Comparison of ENCODE assay signal across 38 cellular contexts in genomic region chr10:1591045-1591444, GRCh38.
"Had no signal": no experiment of that assay in that cellular context is flagged by ENCODE, and none has a peak within 500 bp of the region (broad histone marks: within the 10 kb centered on the region; RNA-seq: fewer than 3 reads in every experiment).

No MANE protein-coding gene starts in this region.

- H3K4me3 Mint-ChIP-seq: activated B cell treated with CpG ODN at 0.5 μM for 24 hours; activated CD4-positive, alpha-beta memory T cell treated with anti-CD3 and anti-CD28 coated beads for 36 hours; activated CD4-positive, alpha-beta T cell treated with anti-CD3 and anti-CD28 coated beads, Interleukin-2, amount 10 ng/mL, durations not matched to agents 24 days and 14 days; activated CD8-positive, alpha-beta T cell treated with anti-CD3 and anti-CD28 coated beads for 36 hours; activated naive CD4-positive, alpha-beta T cell treated with anti-CD3 and anti-CD28 coated beads for 36 hours; activated naive CD8-positive, alpha-beta T cell treated with anti-CD3 and anti-CD28 coated beads, Interleukin-2, amount 10 ng/mL, durations not matched to agents 7 days and 5 days; activated naive CD8-positive, alpha-beta T cell treated with anti-CD3 and anti-CD28 coated beads, Interleukin-2, amount 50 U/mL, for 24 hours; activated T-cell treated with anti-CD3 and anti-CD28 coated beads, Interleukin-2, amount 50 U/mL, for 4 hours; activated T-cell treated with anti-CD3 and anti-CD28 coated beads, Interleukin-2, amount 50 U/mL, for 72 hours; activated T-helper 1 cell treated with anti-CD3 and anti-CD28 coated beads, Interleukin-12 subunit alpha, Interleukin-12 subunit beta, Interleukin-2, Interleukin-4 antibody, amounts not matched to agents 30 ng/mL and 10 ng/mL and 1 ng/mL, durations not matched to agents 14 hours and 24 hours and 36 hours; activated T-helper 17 cell treated with anti-CD3 and anti-CD28 coated beads, Interleukin-2, amount 50 U/mL, for 72 hours; brain; T-helper 1 cell treated with Interleukin-12 subunit alpha and Interleukin-12 subunit beta and Interleukin-4 antibody, amounts not matched to agents 30 μg/mL and 1 μg/mL, for 36 hours; T-helper 2 cell treated with Interferon-gamma antibody and Interleukin-4, amounts not matched to agents 5 μg/mL and 100 μg/mL, for 36 hours had no signal

- H3K9me3 Mint-ChIP-seq: activated CD4-positive, alpha-beta T cell treated with anti-CD3 and anti-CD28 coated beads, Interleukin-2, amount 10 ng/mL, durations not matched to agents 24 days and 14 days; activated T-helper 1 cell treated with anti-CD3 and anti-CD28 coated beads, Interleukin-12 subunit alpha, Interleukin-12 subunit beta, Interleukin-2, Interleukin-4 antibody, amounts not matched to agents 30 ng/mL and 10 ng/mL and 1 ng/mL, durations not matched to agents 14 hours and 24 hours and 36 hours; T-helper 2 cell treated with Interferon-gamma antibody and Interleukin-4, amounts not matched to agents 5 μg/mL and 100 μg/mL, for 36 hours had no signal

- H3K27ac ChIP-seq: ascending aorta, cardiac muscle cell, VCaP had no signal

- H3K27ac Mint-ChIP-seq: activated B cell treated with CpG ODN at 0.5 μM for 24 hours; activated CD4-positive, alpha-beta memory T cell treated with anti-CD3 and anti-CD28 coated beads for 36 hours; activated CD4-positive, alpha-beta T cell treated with anti-CD3 and anti-CD28 coated beads, Interleukin-2, amount 10 ng/mL, durations not matched to agents 24 days and 14 days; activated CD8-positive, alpha-beta T cell treated with anti-CD3 and anti-CD28 coated beads for 36 hours; activated naive CD4-positive, alpha-beta T cell treated with anti-CD3 and anti-CD28 coated beads for 36 hours; activated naive CD4-positive, alpha-beta T cell treated with anti-CD3 and anti-CD28 coated beads, Interleukin-2, amount 50 U/mL, for 72 hours; activated naive CD8-positive, alpha-beta T cell treated with anti-CD3 and anti-CD28 coated beads, Interleukin-2, amount 10 ng/mL, durations not matched to agents 7 days and 5 days; activated naive CD8-positive, alpha-beta T cell treated with anti-CD3 and anti-CD28 coated beads, Interleukin-2, amount 50 U/mL, for 24 hours; activated T-cell treated with anti-CD3 and anti-CD28 coated beads, Interleukin-2, amount 50 U/mL, for 72 hours; activated T-helper 1 cell treated with anti-CD3 and anti-CD28 coated beads, Interleukin-12 subunit alpha, Interleukin-12 subunit beta, Interleukin-2, Interleukin-4 antibody, amounts not matched to agents 30 ng/mL and 10 ng/mL and 1 ng/mL, durations not matched to agents 14 hours and 24 hours and 36 hours; activated T-helper 17 cell treated with anti-CD3 and anti-CD28 coated beads, Interleukin-2, amount 50 U/mL, for 72 hours; T-helper 1 cell treated with Interleukin-12 subunit alpha and Interleukin-12 subunit beta and Interleukin-4 antibody, amounts not matched to agents 30 μg/mL and 1 μg/mL, for 36 hours; T-helper 2 cell treated with Interferon-gamma antibody and Interleukin-4, amounts not matched to agents 5 μg/mL and 100 μg/mL, for 36 hours had no signal

- H3K27me3 ChIP-seq: ascending aorta, cardiac muscle cell had no signal

- H3K36me3 Mint-ChIP-seq: activated CD4-positive, alpha-beta memory T cell treated with anti-CD3 and anti-CD28 coated beads for 36 hours; activated naive CD8-positive, alpha-beta T cell treated with anti-CD3 and anti-CD28 coated beads, Interleukin-2, amount 10 ng/mL, durations not matched to agents 7 days and 5 days had no signal

- H3K9me3 ChIP-seq: ascending aorta had no signal

- H3K4me1 ChIP-seq: ascending aorta had no signal

- H3K36me3 ChIP-seq: ascending aorta, cardiac muscle cell had no signal

- H3K4me1 Mint-ChIP-seq: activated B cell treated with CpG ODN at 0.5 μM for 24 hours; activated CD4-positive, alpha-beta T cell treated with anti-CD3 and anti-CD28 coated beads, Interleukin-2, amount 10 ng/mL, durations not matched to agents 24 days and 14 days; activated naive CD8-positive, alpha-beta T cell treated with anti-CD3 and anti-CD28 coated beads, Interleukin-2, amount 10 ng/mL, durations not matched to agents 7 days and 5 days; activated naive CD8-positive, alpha-beta T cell treated with anti-CD3 and anti-CD28 coated beads, Interleukin-2, amount 50 U/mL, for 24 hours; activated T-helper 17 cell treated with anti-CD3 and anti-CD28 coated beads, Interleukin-2, amount 50 U/mL, for 72 hours had no signal

- FAIRE-seq: bronchial epithelial cell, TTC549 had no signal

- DNase-seq: activated B cell treated with CpG ODN at 0.5 μM for 24 hours; activated CD4-positive, alpha-beta memory T cell treated with anti-CD3 and anti-CD28 coated beads for 36 hours; activated CD4-positive, alpha-beta T cell treated with anti-CD3 and anti-CD28 coated beads for 4 hours; activated CD4-positive, alpha-beta T cell treated with anti-CD3 and anti-CD28 coated beads, Interleukin-2, amount 10 ng/mL, durations not matched to agents 24 days and 14 days; activated CD4-positive, alpha-beta T cell treated with anti-CD3 and anti-CD28 coated beads, Interleukin-2, amount 50 U/mL, for 1 hour; activated CD4-positive, alpha-beta T cell treated with anti-CD3 and anti-CD28 coated beads, Interleukin-2, amount 50 U/mL, for 4 hours; activated CD4-positive, CD25-positive, alpha-beta regulatory T cell treated with anti-CD3 and anti-CD28 coated beads, Interleukin-2, amount 50 U/mL, for 72 hours; activated CD8-positive, alpha-beta memory T cell treated with anti-CD3 and anti-CD28 coated beads, Interleukin-2, amount 50 U/mL, for 4 hours; activated CD8-positive, alpha-beta T cell treated with anti-CD3 and anti-CD28 coated beads for 36 hours; activated effector memory CD4-positive, alpha-beta T cell treated with anti-CD3 and anti-CD28 coated beads, Interleukin-2, amount 50 U/mL, for 16 hours; activated gamma-delta T cell treated with Interleukin-2 at 50 U/mL for 16 hours; activated naive CD4-positive, alpha-beta T cell; activated naive CD4-positive, alpha-beta T cell treated with anti-CD3 and anti-CD28 coated beads for 36 hours; activated naive CD4-positive, alpha-beta T cell treated with anti-CD3 and anti-CD28 coated beads, Interleukin-2, amount 50 U/mL, for 16 hours; activated naive CD8-positive, alpha-beta T cell treated with anti-CD3 and anti-CD28 coated beads, Interleukin-2, amount 10 ng/mL, durations not matched to agents 7 days and 5 days; activated naive CD8-positive, alpha-beta T cell treated with anti-CD3 and anti-CD28 coated beads, Interleukin-2, amount 50 U/mL, for 24 hours; activated T-cell treated with anti-CD3 and anti-CD28 coated beads for 4 hours; activated T-cell treated with anti-CD3 and anti-CD28 coated beads, Interleukin-2, amount 50 U/mL, for 1 hour; activated T-cell treated with anti-CD3 and anti-CD28 coated beads, Interleukin-2, amount 50 U/mL, for 4 hours; activated T-cell treated with anti-CD3 and anti-CD28 coated beads, Interleukin-2, amount 50 U/mL, for 72 hours; amygdala; anterior cingulate cortex; central memory CD4-positive, alpha-beta T cell; SW 1271; T-helper 1 cell; T-helper 2 cell; T-helper 9 cell had no signal

- H3K4me3 ChIP-seq: ascending aorta, cardiac muscle cell had no signal

- H3K27me3 Mint-ChIP-seq: activated CD4-positive, alpha-beta T cell treated with anti-CD3 and anti-CD28 coated beads, Interleukin-2, amount 10 ng/mL, durations not matched to agents 24 days and 14 days; activated naive CD8-positive, alpha-beta T cell treated with anti-CD3 and anti-CD28 coated beads, Interleukin-2, amount 10 ng/mL, durations not matched to agents 7 days and 5 days had no signal
